11 cellular contexts compared by ENCODE assay signal in genomic region chr10:794382-794956, GRCh38.
DNase-seq lines count a peak whose midpoint lies in the region; ATAC-seq, FAIRE-seq and TF ChIP-seq lines count a peak whose summit lies in the region.
"Had no signal": no experiment of that assay in that cellular context is flagged by ENCODE, and none has a peak within 500 bp of the region (broad histone marks: within the 10 kb centered on the region; RNA-seq: fewer than 3 reads in every experiment).

No MANE protein-coding gene starts in this region.

- no peak overlapping the region for H3K4me3 ChIP-seq in OCI-LY1 (ENCODE audit: low read depth, low read length, poor library complexity, severe bottlenecking)
- H3K4me3 ChIP-seq in foreskin fibroblast (ENCODE audit: low read depth in 1 of 2, low read length in 2 of 2): no peak overlapping the region
- H3K4me3 ChIP-seq in small intestine (ENCODE audit: low read depth in 1 of 2, low read length in 2 of 2): no peak overlapping the region

- H4K20me1 ChIP-seq in OCI-LY1 (ENCODE audit: insufficient read depth, low read length): no peaks in the 10 kb centered on the region

- no peaks in the 10 kb centered on the region for H3K27me3 ChIP-seq in OCI-LY1 (ENCODE audit: insufficient read depth, low read length)
- no peaks in the 10 kb centered on the region for H3K27me3 ChIP-seq in small intestine (ENCODE audit: control insufficient read depth in 2 of 2, insufficient read depth in 2 of 2, low read length in 2 of 2)

- no peaks in the 10 kb centered on the region for H3F3A ChIP-seq in OCI-LY1 (ENCODE audit: insufficient read depth, low read length)

- peaks cover 25% of the 10 kb centered on the region for H3K36me3 Mint-ChIP-seq in activated T-cell treated with anti-CD3 and anti-CD28 coated beads, Interleukin-2, amount 50 U/mL, for 24 hours (ENCODE audit: low read depth)

- H3K9ac ChIP-seq in OCI-LY1 (ENCODE audit: low read length): no peak overlapping the region

- H3K4me1 Mint-ChIP-seq in activated T-cell treated with anti-CD3 and anti-CD28 coated beads, Interleukin-2, amount 50 U/mL, for 24 hours (ENCODE audit: low read depth): no peaks in the 10 kb centered on the region

- H3K4me1 ChIP-seq in OCI-LY1 (ENCODE audit: insufficient read depth, low read length, severe bottlenecking) (peaks cover 6% of the 10 kb centered on the region), small intestine (ENCODE audit: control insufficient read depth in 2 of 2, insufficient read depth in 1 of 2, low read depth in 1 of 2, low read length in 1 of 2) (no peaks in the 10 kb centered on the region)

- no peaks in the 10 kb centered on the region for H3K79me2 ChIP-seq in OCI-LY1 (ENCODE audit: insufficient read depth, low read length)

- H3K9me3 ChIP-seq in OCI-LY1 (ENCODE audit: low read length) (peaks cover 14% of the 10 kb centered on the region), small intestine (ENCODE audit: control insufficient read depth, low read depth) (no peaks in the 10 kb centered on the region)
- H3K9me3 ChIP-seq: neutrophil had no signal

- no peaks in the 10 kb centered on the region for H3K27me3 Mint-ChIP-seq in activated T-cell treated with anti-CD3 and anti-CD28 coated beads, Interleukin-2, amount 50 U/mL, for 24 hours

- H3K36me3 ChIP-seq in OCI-LY1 (ENCODE audit: insufficient read depth, low read length) (peaks cover 26% of the 10 kb centered on the region), small intestine (ENCODE audit: control insufficient read depth in 2 of 2, insufficient read depth in 2 of 2, low read length in 2 of 2) (no peaks in the 10 kb centered on the region)
- H3K36me3 ChIP-seq: neutrophil had no signal

- H3K4me2 ChIP-seq in OCI-LY1 (ENCODE audit: low read length): no peak overlapping the region

- DNase-seq in activated T-cell treated with anti-CD3 and anti-CD28 coated beads, Interleukin-2, amount 50 U/mL, for 24 hours: peak; percentile 15
- DNase-seq in activated T-cell treated with anti-CD3 and anti-CD28 coated beads for 4 hours: no peak
- DNase-seq in foreskin fibroblast: peak in 1 of 2 donors; percentile 39
- DNase-seq in small intestine: peak; percentile 8
- no peak for DNase-seq in islet precursor cell
- no peak for DNase-seq in activated CD8-positive, alpha-beta memory T cell treated with anti-CD3 and anti-CD28 coated beads, Interleukin-2, amount 50 U/mL, for 4 hours
- DNase-seq: amygdala; CD8-positive, alpha-beta T cell had no signal

- 89 to 95% (median 90%) methylated on average over 7 of the region's 7 CpGs for whole genome bisulfite sequencing in small intestine, 3 donors

- no peak overlapping the region for H3K4me3 Mint-ChIP-seq in activated T-cell treated with anti-CD3 and anti-CD28 coated beads, Interleukin-2, amount 50 U/mL, for 24 hours
- H3K4me3 Mint-ChIP-seq: CD8-positive, alpha-beta T cell had no signal

- FAIRE-seq in small intestine (lab: Jason Lieb, UNC): no peak

- no peak for ATAC-seq in GM21717 (IDR thresholded peaks at IDR 0.05; ENCODE audit: unreplicated experiment)
- ATAC-seq: CD8-positive, alpha-beta T cell had no signal

- H3K27ac ChIP-seq in OCI-LY1 (ENCODE audit: low read depth, low read length, poor library complexity, severe bottlenecking): no peak overlapping the region
- H3K27ac ChIP-seq in small intestine (ENCODE audit: low read depth in 1 of 2, low read length in 1 of 2): no peak overlapping the region
- H3K27ac ChIP-seq: neutrophil had no signal

- H2AFZ ChIP-seq in OCI-LY1 (ENCODE audit: low read length): no peak overlapping the region

- H3K27ac Mint-ChIP-seq in activated T-cell treated with anti-CD3 and anti-CD28 coated beads, Interleukin-2, amount 50 U/mL, for 24 hours: no peak overlapping the region
- H3K27ac Mint-ChIP-seq: CD8-positive, alpha-beta T cell had no signal

- TF ChIP-seq CTCF in OCI-LY1 (IDR thresholded peaks at IDR 0.05; ENCODE audit: low read length) (peak; percentile 10; the same call in 1 of the 2 replicates), foreskin fibroblast (IDR thresholded peaks at IDR 0.05; ENCODE audit: low read depth, low read length) (peak; percentile 23)

- H3K9me3 Mint-ChIP-seq in activated T-cell treated with anti-CD3 and anti-CD28 coated beads, Interleukin-2, amount 50 U/mL, for 24 hours: peaks cover 24% of the 10 kb centered on the region

- H3K9me2 ChIP-seq in OCI-LY1 (ENCODE audit: low read depth, low read length): no peaks in the 10 kb centered on the region

Comparison
In these comparisons a context has a peak if more than half of its experiments do, and no peak if none do; other contexts are left out.
1. DNase-seq: peak in activated T-cell treated with anti-CD3 and anti-CD28 coated beads, Interleukin-2, amount 50 U/mL, for 24 hours (single experiment) and small intestine (single experiment); none in activated T-cell treated with anti-CD3 and anti-CD28 coated beads for 4 hours (single experiment), islet precursor cell (single experiment) and activated CD8-positive, alpha-beta memory T cell treated with anti-CD3 and anti-CD28 coated beads, Interleukin-2, amount 50 U/mL, for 4 hours (single experiment).